ENCODE assay signal across 1 cellular context in the genomic region with DNA sequence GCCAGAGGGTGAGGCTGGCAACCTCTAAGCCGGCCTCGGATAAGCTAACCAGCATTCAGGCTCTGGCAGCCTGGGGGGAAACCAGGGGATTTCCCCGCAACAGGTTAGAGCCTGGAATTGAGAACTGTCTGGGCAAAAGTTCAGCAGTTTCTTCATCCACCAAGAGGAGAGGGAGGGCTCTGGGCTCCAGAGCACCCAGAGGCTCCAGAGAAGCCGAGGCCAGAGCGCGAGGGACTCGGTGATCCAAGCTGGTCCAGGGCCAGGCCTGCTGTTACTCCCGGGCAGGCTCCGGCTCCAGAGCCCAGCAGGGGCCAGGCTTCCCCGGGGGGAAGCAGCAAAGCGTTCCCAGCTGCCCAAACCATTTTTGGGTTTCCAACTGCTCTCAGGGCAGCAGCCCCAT.
TF ChIP-seq lines count a peak whose summit lies in the region.

No MANE protein-coding gene starts in this region.

TF ChIP-seq in SK-N-SH, 30 proteins besides CTCF, POLR2A, EP300 and RAD21 (continued from another document):
- TF ChIP-seq, protein P1, sequence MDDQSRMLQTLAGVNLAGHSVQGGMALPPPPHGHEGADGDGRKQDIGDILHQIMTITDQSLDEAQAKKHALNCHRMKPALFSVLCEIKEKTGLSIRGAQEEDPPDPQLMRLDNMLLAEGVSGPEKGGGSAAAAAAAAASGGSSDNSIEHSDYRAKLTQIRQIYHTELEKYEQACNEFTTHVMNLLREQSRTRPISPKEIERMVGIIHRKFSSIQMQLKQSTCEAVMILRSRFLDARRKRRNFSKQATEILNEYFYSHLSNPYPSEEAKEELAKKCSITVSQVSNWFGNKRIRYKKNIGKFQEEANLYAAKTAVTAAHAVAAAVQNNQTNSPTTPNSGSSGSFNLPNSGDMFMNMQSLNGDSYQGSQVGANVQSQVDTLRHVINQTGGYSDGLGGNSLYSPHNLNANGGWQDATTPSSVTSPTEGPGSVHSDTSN (IDR thresholded peaks at IDR 0.05) = no peak
- TF ChIP-seq RFX5 (IDR thresholded peaks at IDR 0.05; ENCODE audit: low read length) (no peak), SIN3A (IDR thresholded peaks at IDR 0.05; ENCODE audit: borderline replicate concordance, low read depth, low read length) (no peak), NRF1 (IDR thresholded peaks at IDR 0.05; ENCODE audit: low read depth, low read length) (no peak), TCF12 (IDR thresholded peaks at IDR 0.05) (no peak)
